8 cellular contexts compared by ENCODE assay signal in the genomic region with DNA sequence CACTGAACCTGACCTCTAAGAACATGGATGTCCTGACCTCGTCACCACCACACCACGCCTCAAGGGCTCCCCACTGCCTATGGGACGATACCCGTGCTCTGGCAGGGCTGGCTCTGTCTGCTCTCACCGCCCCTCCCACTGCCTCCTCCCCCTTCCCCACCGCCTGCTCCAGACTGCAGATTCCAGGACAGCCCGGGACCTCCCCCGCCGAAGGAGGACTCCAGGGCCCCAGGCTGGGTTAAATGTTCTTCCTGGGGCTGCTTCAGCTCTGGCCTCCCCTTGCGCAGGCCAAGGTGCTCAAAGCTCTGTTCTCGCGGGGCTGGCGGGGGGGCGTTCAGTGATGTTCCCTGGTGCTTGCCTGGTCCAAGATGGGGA. TPM values are rescaled to one million over a fixed set of nuclear protein-coding genes. Genes with fewer than 3 reads are reported as not detected.
A peak's percentile ranks its signal among the peaks of the same experiment; 100 is the strongest.
DNase-seq lines count a peak whose midpoint lies in the region; ATAC-seq, FAIRE-seq and TF ChIP-seq lines count a peak whose summit lies in the region.

No MANE protein-coding gene starts in this region.

- no peaks in the 10 kb centered on the region for H3K79me2 ChIP-seq in H1 (ENCODE audit: control insufficient read depth in 1 of 2, insufficient read depth in 2 of 2, low read length in 2 of 2)

- no peak overlapping the region for H3K23ac ChIP-seq in H1 (ENCODE audit: insufficient read length)

- no peak overlapping the region for H3K14ac ChIP-seq in H1 (ENCODE audit: insufficient read length)

- H3K27ac Mint-ChIP-seq in natural killer cell treated with Interleukin-12 subunit alpha and Interleukin-12 subunit beta and Interleukin-15 and Interleukin-18, amount 100 ng/mL, for 72 hours, result no peak overlapping the region

- H3K4me3 Mint-ChIP-seq in natural killer cell treated with Interleukin-12 subunit alpha and Interleukin-12 subunit beta and Interleukin-15 and Interleukin-18, amount 100 ng/mL, for 72 hours, result peak overlapping the region; percentile 51

- peak overlapping the region; percentile 97 for H2BK15ac ChIP-seq in H1 (ENCODE audit: low read length)

- TF ChIP-seq EP300 in H1 (IDR thresholded peaks at IDR 0.05; ENCODE audit: borderline replicate concordance in 1 of 2, low read depth in 2 of 2, low read length in 2 of 2), result no peak

- in situ Hi-C loops in G401 (cut with HindIII; ENCODE audit: low sequenced_read_pairs), result no loop called here

- H3K27me3 Mint-ChIP-seq in natural killer cell treated with Interleukin-12 subunit alpha and Interleukin-12 subunit beta and Interleukin-15 and Interleukin-18, amount 100 ng/mL, for 72 hours, result peaks cover 0 to 8% of the 10 kb centered on the region in 2 donors

- H3K4me1 Mint-ChIP-seq in natural killer cell treated with Interleukin-12 subunit alpha and Interleukin-12 subunit beta and Interleukin-15 and Interleukin-18, amount 100 ng/mL, for 72 hours (ENCODE audit: low read depth in 2 of 2), result peaks cover 5 to 14% of the 10 kb centered on the region in 2 donors

- H2BK120ac ChIP-seq in H1 (replicated peaks; ENCODE audit: low read depth, low read length), result peak overlapping the region; percentile 72

- TF ChIP-seq RAD21 in H1 (IDR thresholded peaks at IDR 0.05 in 1 of 2, conservative IDR thresholded peaks at IDR 0.05 in 1 of 2; ENCODE audit: low read depth in 2 of 2, low read length in 2 of 2), result no peak

- peaks cover 0 to 5% (median 0%) of the 10 kb centered on the region in 4 experiments; a peak in 1 of 8 replicates for H3K36me3 ChIP-seq in H1 (ENCODE audit: control insufficient read depth in 2 of 4, insufficient read depth in 4 of 4, low read length in 3 of 4)

- 6% methylated on average over 13 of the region's 14 CpGs; no CpG with 5 or more reads in 1 of the 2 experiments for WGBS in H1 (ENCODE audit: extremely low coverage in 1 of 2, insufficient coverage in 1 of 2, insufficient read length in 1 of 2, insufficient replicate concordance in 2 of 2, low coverage in 1 of 2, low lambda C conversion rate in 2 of 2, missing lambda C conversion rate in 1 of 2), 2 experiments

- H3K4me2 ChIP-seq in H1 (ENCODE audit: insufficient read depth in 1 of 2, low read depth in 2 of 2, low read length in 2 of 2), result peak overlapping the region; percentile 16 to 76

- no peaks in the 10 kb centered on the region for H3K36me3 Mint-ChIP-seq in natural killer cell treated with Interleukin-12 subunit alpha and Interleukin-12 subunit beta and Interleukin-15 and Interleukin-18, amount 100 ng/mL, for 72 hours

- 0 out of 2 replicates have a peak overlapping the region, but pooled peaks have one; percentile 35 for H2AFZ ChIP-seq in H1 (ENCODE audit: low read length)

- TF ChIP-seq CTCF in H1 (IDR thresholded peaks at IDR 0.05; ENCODE audit: control extremely low read depth in 1 of 3, insufficient read depth in 1 of 3, low read depth in 1 of 3, low read length in 3 of 3), result peak in 1 of 3 experiments; percentile 4; a peak in 1 of 4 replicates
- TF ChIP-seq CTCF in GM10248 (IDR thresholded peaks at IDR 0.05; ENCODE audit: control extremely low read depth, extremely low read depth, low read depth, missing control alignments), result no peak

- no peak overlapping the region for H3K56ac ChIP-seq in H1 (replicated peaks; ENCODE audit: insufficient read length, low read depth, low read length)

- FAIRE-seq in H1 (lab: Jason Lieb, UNC), result no peak

- peak overlapping the region; percentile 85 for H3K18ac ChIP-seq in H1 (ENCODE audit: extremely low read depth, low read length)

- no peaks in the 10 kb centered on the region for H3K9me3 ChIP-seq in H1 (ENCODE audit: insufficient read depth in 2 of 2, low read depth in 1 of 2, low read length in 1 of 2)

- no peak overlapping the region for H4K5ac ChIP-seq in H1 (ENCODE audit: insufficient read length, low read depth, low read length)

- no peak for TF ChIP-seq POLR2A in H1 (IDR thresholded peaks at IDR 0.05; ENCODE audit: control extremely low read depth in 1 of 2, low read depth in 2 of 2, low read length in 2 of 2)

- no peak overlapping the region for H2BK5ac ChIP-seq in H1 (ENCODE audit: low read depth, low read length)

- peaks cover 15% of the 10 kb centered on the region; the same call in 1 of the 2 replicates for H3K23me2 ChIP-seq in H1 (ENCODE audit: low read depth, low read length)

- H3K4me3 ChIP-seq in H1 (ENCODE audit: extremely low read depth in 1 of 4, insufficient read depth in 2 of 4, low read depth in 3 of 4, low read length in 4 of 4), result peak overlapping the region in 3 of 4 experiments; percentile 21 to 59 (median 36); a peak in 5 of 8 replicates

- no peak overlapping the region for H3K27ac ChIP-seq in H1 (ENCODE audit: low read depth, low read length)

- CTCF ChIA-PET in H1 (lab: Charles Lee; ENCODE audit: partially characterized antibody), result interaction anchor here (0.6 to 7.5 kb wide), 34 partner anchors 10 to 890 kb away, joined by 3 to 55 read pairs (median 5); a partner anchor contains a TSS
- CTCF ChIA-PET in GM10248 (lab: Yijun Ruan, JAX), result interaction anchor here (0.7 to 7.1 kb wide), 25 partner anchors 9 to 464 kb away, joined by 3 to 78 read pairs (median 4); a partner anchor contains a TSS

- no peak overlapping the region for H3K9ac ChIP-seq in H1 (replicated peaks in 1 of 4; ENCODE audit: extremely low read depth in 1 of 4, low read depth in 3 of 4, low read length in 3 of 4)

- peak; percentile 2 to 53 for ATAC-seq in natural killer cell treated with Interleukin-12 subunit alpha and Interleukin-12 subunit beta and Interleukin-15 and Interleukin-18, amount 100 ng/mL, for 72 hours
- ATAC-seq in HG02588 (IDR thresholded peaks at IDR 0.05; ENCODE audit: unreplicated experiment), result no peak

- no peak overlapping the region for H2AK5ac ChIP-seq in H1 (ENCODE audit: low read depth, low read length)

- peaks cover 0 to 3% of the 10 kb centered on the region in 2 experiments for H4K20me1 ChIP-seq in H1 (replicated peaks in 1 of 2; ENCODE audit: control insufficient read depth in 1 of 2, insufficient read depth in 2 of 2, low read length in 2 of 2)

- H4K8ac ChIP-seq in H1 (ENCODE audit: extremely low read depth, insufficient read depth, low read length), result peak overlapping the region; percentile 86; the same call in 1 of the 2 replicates

- POLR2A ChIA-PET in H1 (lab: Charles Lee; ENCODE audit: partially characterized antibody), result interaction anchor here (0.6 to 1.6 kb wide), 9 partner anchors 11 to 135 kb away, joined by 3 to 14 read pairs (median 3); a partner anchor contains a TSS
- POLR2A ChIA-PET in GM10248 (lab: Yijun Ruan, JAX), result interaction anchor here (0.7 to 2.0 kb wide), 2 partner anchors 133 to 239 kb away, joined by 4 to 12 read pairs; a partner anchor contains a TSS

- H2BK12ac ChIP-seq in H1 (ENCODE audit: low read depth, low read length), result no peak overlapping the region

- peak overlapping the region; percentile 69 for H3K4ac ChIP-seq in H1 (replicated peaks; ENCODE audit: insufficient read length, low read depth, low read length)

- peaks cover 0 to 26% (median 13%) of the 10 kb centered on the region in 4 experiments; a peak in 5 of 7 replicates for H3K4me1 ChIP-seq in H1 (replicated peaks in 1 of 4; ENCODE audit: control insufficient read depth in 3 of 4, insufficient read depth in 4 of 4, low read length in 3 of 4)

- peaks cover 22 to 60% (median 46%) of the 10 kb centered on the region in 4 experiments for H3K27me3 ChIP-seq in H1 (replicated peaks in 1 of 4; ENCODE audit: control insufficient read depth in 3 of 4, extremely low read depth in 1 of 4, insufficient read depth in 3 of 4, low read length in 3 of 4)

- no peak overlapping the region for H4K91ac ChIP-seq in H1 (replicated peaks; ENCODE audit: insufficient read length, low read length)

- no peaks in the 10 kb centered on the region for H3K9me3 Mint-ChIP-seq in natural killer cell treated with Interleukin-12 subunit alpha and Interleukin-12 subunit beta and Interleukin-15 and Interleukin-18, amount 100 ng/mL, for 72 hours

- peak; percentile 57 for DNase-seq in stimulated activated CD4-positive, alpha-beta T cell treated with anti-CD3 and anti-CD28 coated beads, Interleukin-15, amount 100 ng/mL, for 24 hours
- DNase-seq in stimulated activated CD4-positive, alpha-beta T cell treated with anti-CD3 and anti-CD28 coated beads, Interleukin-4, amount 100 ng/mL, for 1 hour, result no peak
- DNase-seq in RPMI8226, result peak; percentile 53
- DNase-seq in H1 (ENCODE audit: low read depth in 1 of 2, low spot score in 2 of 2), result no peak
- DNase-seq in natural killer cell treated with Interleukin-12 subunit alpha and Interleukin-12 subunit beta and Interleukin-15 and Interleukin-18, amount 100 ng/mL, for 72 hours (ENCODE audit: low spot score), result no peak
- no peak for DNase-seq in G401 (ENCODE audit: low spot score)
- no peak for DNase-seq in GM10248 (ENCODE audit: extremely low spot score)

- no peaks in the 10 kb centered on the region for H3K79me1 ChIP-seq in H1 (ENCODE audit: low read depth, low read length)

- no peak overlapping the region for H2BK20ac ChIP-seq in H1 (ENCODE audit: low read length)

RNA-seq across cellular contexts. Expression of a gene that starts 3.1 kb away (rescaled TPM):
- 8.1 and 10.3 TPM in 2 replicates for total RNA-seq in H1 (2021; fragmentation: NEBNext Ultra II Directional; extraction: Animal tissue kit (Norgen Biotek cat#: 25700))
- 4.0 and 7.8 TPM in 2 replicates for polyA plus RNA-seq in H1 (2011; rRNA removed)
- polyA plus RNA-seq in H1 (2011; cell fraction: cytosol; rRNA removed), result 2.0 TPM
- 4.4 TPM for polyA plus RNA-seq in H1 (2011; cell fraction: nucleus; rRNA removed)
- polyA plus RNA-seq in H1 (2012, experiment 1 of 2), result 3.4 to 6.5 TPM (median 4.5 TPM) in 4 replicates
- 9.6 TPM for polyA plus RNA-seq in H1 (2012, experiment 2 of 2)
- 11.2 TPM for polyA plus RNA-seq in H1 (2013, experiment 1 of 2)
- polyA plus RNA-seq in H1 (2013, experiment 2 of 2), result 14.0 TPM
- polyA minus RNA-seq in H1 (2011; rRNA and poly(A)+ RNA removed), result not detected in 2 replicates
- 9.9 TPM for polyA minus RNA-seq in H1 (2011; cell fraction: cytosol; rRNA and poly(A)+ RNA removed)
- polyA minus RNA-seq in H1 (2011; cell fraction: nucleus; rRNA and poly(A)+ RNA removed), result 1.4 TPM
- 1 to 10 TPM; 1.5 to 3.5 TPM for total RNA-seq in natural killer cell treated with Interleukin-12 subunit alpha and Interleukin-12 subunit beta and Interleukin-15 and Interleukin-18, amount 100 ng/mL, for 72 hours
- not detected in 2 replicates for total RNA-seq in G401 (2014; rRNA removed; shearing (Covaris generic))

RNA-seq across cellular contexts. Expression of a gene that starts 4.0 kb away (rescaled TPM):
- total RNA-seq in H1 (2021; fragmentation: NEBNext Ultra II Directional; extraction: Animal tissue kit (Norgen Biotek cat#: 25700)), result 19.3 and 19.6 TPM in 2 replicates
- polyA plus RNA-seq in H1 (2011; rRNA removed), result 13.9 and 22.4 TPM in 2 replicates
- polyA plus RNA-seq in H1 (2011; cell fraction: cytosol; rRNA removed), result 14.3 TPM
- polyA plus RNA-seq in H1 (2011; cell fraction: nucleus; rRNA removed), result 15.4 TPM
- 6.9 to 18.2 TPM (median 15.2 TPM) in 4 replicates for polyA plus RNA-seq in H1 (2012, experiment 1 of 2)
- polyA plus RNA-seq in H1 (2012, experiment 2 of 2), result 11.5 TPM
- polyA plus RNA-seq in H1 (2013, experiment 1 of 2), result 16.9 TPM
- polyA plus RNA-seq in H1 (2013, experiment 2 of 2), result 16.5 TPM
- polyA minus RNA-seq in H1 (2011; rRNA and poly(A)+ RNA removed), result 2.1 and 3.3 TPM in 2 replicates
- polyA minus RNA-seq in H1 (2011; cell fraction: cytosol; rRNA and poly(A)+ RNA removed), result 10.2 TPM
- polyA minus RNA-seq in H1 (2011; cell fraction: nucleus; rRNA and poly(A)+ RNA removed), result 1.9 TPM
- 1 to 10 TPM; 3.8 to 4.5 TPM for total RNA-seq in natural killer cell treated with Interleukin-12 subunit alpha and Interleukin-12 subunit beta and Interleukin-15 and Interleukin-18, amount 100 ng/mL, for 72 hours
- total RNA-seq in G401 (2014; rRNA removed; shearing (Covaris generic)), result 20.5 and 28.9 TPM in 2 replicates

RNA-seq across cellular contexts. Expression of a gene that starts 13.1 kb away (rescaled TPM):
- total RNA-seq in H1 (2021; fragmentation: NEBNext Ultra II Directional; extraction: Animal tissue kit (Norgen Biotek cat#: 25700)), result 47.6 and 51.7 TPM in 2 replicates
- 29.3 and 43.0 TPM in 2 replicates for polyA plus RNA-seq in H1 (2011; rRNA removed)
- 32.3 TPM for polyA plus RNA-seq in H1 (2011; cell fraction: cytosol; rRNA removed)
- 108 TPM for polyA plus RNA-seq in H1 (2011; cell fraction: nucleus; rRNA removed)
- 16.9 to 39.8 TPM (median 34.7 TPM) in 4 replicates for polyA plus RNA-seq in H1 (2012, experiment 1 of 2)
- polyA plus RNA-seq in H1 (2012, experiment 2 of 2), result 28.2 TPM
- polyA plus RNA-seq in H1 (2013, experiment 1 of 2), result 32.1 TPM
- polyA plus RNA-seq in H1 (2013, experiment 2 of 2), result 31.4 TPM
- polyA minus RNA-seq in H1 (2011; rRNA and poly(A)+ RNA removed), result 10.2 and 11.0 TPM in 2 replicates
- polyA minus RNA-seq in H1 (2011; cell fraction: cytosol; rRNA and poly(A)+ RNA removed), result 34.1 TPM
- polyA minus RNA-seq in H1 (2011; cell fraction: nucleus; rRNA and poly(A)+ RNA removed), result 28.8 TPM
- 100 to 1,000 TPM in 1 of 2 donors, 10 to 100 TPM in 1; 83.1 to 163 TPM for total RNA-seq in natural killer cell treated with Interleukin-12 subunit alpha and Interleukin-12 subunit beta and Interleukin-15 and Interleukin-18, amount 100 ng/mL, for 72 hours
- total RNA-seq in G401 (2014; rRNA removed; shearing (Covaris generic)), result 58.0 and 72.1 TPM in 2 replicates

RNA-seq across cellular contexts. Expression of a gene that starts 24.9 kb away (rescaled TPM):
- 70.9 and 84.5 TPM in 2 replicates for total RNA-seq in H1 (2021; fragmentation: NEBNext Ultra II Directional; extraction: Animal tissue kit (Norgen Biotek cat#: 25700))
- 150 and 209 TPM in 2 replicates for polyA plus RNA-seq in H1 (2011; rRNA removed)
- polyA plus RNA-seq in H1 (2011; cell fraction: cytosol; rRNA removed), result 159 TPM
- 107 TPM for polyA plus RNA-seq in H1 (2011; cell fraction: nucleus; rRNA removed)
- polyA plus RNA-seq in H1 (2012, experiment 1 of 2), result 24.3 to 84.5 TPM (median 77.9 TPM) in 4 replicates
- polyA plus RNA-seq in H1 (2012, experiment 2 of 2), result 61.3 TPM
- 43.2 TPM for polyA plus RNA-seq in H1 (2013, experiment 1 of 2)
- polyA plus RNA-seq in H1 (2013, experiment 2 of 2), result 47.0 TPM
- 26.8 and 36.7 TPM in 2 replicates for polyA minus RNA-seq in H1 (2011; rRNA and poly(A)+ RNA removed)
- polyA minus RNA-seq in H1 (2011; cell fraction: cytosol; rRNA and poly(A)+ RNA removed), result 44.5 TPM
- 28.0 TPM for polyA minus RNA-seq in H1 (2011; cell fraction: nucleus; rRNA and poly(A)+ RNA removed)
- 10 to 100 TPM; 12.6 to 40.9 TPM for total RNA-seq in natural killer cell treated with Interleukin-12 subunit alpha and Interleukin-12 subunit beta and Interleukin-15 and Interleukin-18, amount 100 ng/mL, for 72 hours
- total RNA-seq in G401 (2014; rRNA removed; shearing (Covaris generic)), result 25.2 and 36.6 TPM in 2 replicates

RNA-seq across cellular contexts. Expression of a gene that starts 25.1 kb away (rescaled TPM):
- total RNA-seq in H1 (2021; fragmentation: NEBNext Ultra II Directional; extraction: Animal tissue kit (Norgen Biotek cat#: 25700)), result 91.1 and 96.6 TPM in 2 replicates
- 65.9 and 90.2 TPM in 2 replicates for polyA plus RNA-seq in H1 (2011; rRNA removed)
- 41.7 TPM for polyA plus RNA-seq in H1 (2011; cell fraction: cytosol; rRNA removed)
- 431 TPM for polyA plus RNA-seq in H1 (2011; cell fraction: nucleus; rRNA removed)
- 79.5 to 86.9 TPM (median 82.8 TPM) in 4 replicates for polyA plus RNA-seq in H1 (2012, experiment 1 of 2)
- 60.3 TPM for polyA plus RNA-seq in H1 (2012, experiment 2 of 2)
- 39.2 TPM for polyA plus RNA-seq in H1 (2013, experiment 1 of 2)
- polyA plus RNA-seq in H1 (2013, experiment 2 of 2), result 39.2 TPM
- polyA minus RNA-seq in H1 (2011; rRNA and poly(A)+ RNA removed), result 71.6 and 74.8 TPM in 2 replicates
- polyA minus RNA-seq in H1 (2011; cell fraction: cytosol; rRNA and poly(A)+ RNA removed), result 70.0 TPM
- polyA minus RNA-seq in H1 (2011; cell fraction: nucleus; rRNA and poly(A)+ RNA removed), result 98.2 TPM
- total RNA-seq in natural killer cell treated with Interleukin-12 subunit alpha and Interleukin-12 subunit beta and Interleukin-15 and Interleukin-18, amount 100 ng/mL, for 72 hours, result 100 to 1,000 TPM; 106 to 155 TPM
- total RNA-seq in G401 (2014; rRNA removed; shearing (Covaris generic)), result 23.3 and 36.4 TPM in 2 replicates

Comparison
In these comparisons a context has a peak if more than half of its experiments do, and no peak if none do; other contexts are left out.
1. DNase-seq: peak in stimulated activated CD4-positive, alpha-beta T cell treated with anti-CD3 and anti-CD28 coated beads, Interleukin-15, amount 100 ng/mL, for 24 hours (single experiment) and RPMI8226 (single experiment); none in stimulated activated CD4-positive, alpha-beta T cell treated with anti-CD3 and anti-CD28 coated beads, Interleukin-4, amount 100 ng/mL, for 1 hour (single experiment), H1 (0 of 2), natural killer cell treated with Interleukin-12 subunit alpha and Interleukin-12 subunit beta and Interleukin-15 and Interleukin-18, amount 100 ng/mL, for 72 hours (single experiment), G401 (single experiment) and GM10248 (single experiment).